In genomic region chr4:113636877-113637276, GRCh38 we compare ENCODE assay signal across 8 cellular contexts.
DNase-seq lines count a peak whose midpoint lies in the region; ATAC-seq and TF ChIP-seq lines count a peak whose summit lies in the region.

No MANE protein-coding gene starts in this region.

- no peaks in the 10 kb centered on the region for H3K27me3 Mint-ChIP-seq in CD4-positive, CD25-positive, alpha-beta regulatory T cell
- no peaks in the 10 kb centered on the region for H3K27me3 Mint-ChIP-seq in central memory CD8-positive, alpha-beta T cell

- no peak overlapping the region for H3K9ac ChIP-seq in colonic mucosa (ENCODE audit: low read depth in 2 of 2, low read length in 2 of 2)

- peak in 2 of 3 donors; percentile 29 to 64 for DNase-seq in CD4-positive, CD25-positive, alpha-beta regulatory T cell
- DNase-seq in RPMI8226: peak; percentile 13
- peak in 1 of 2 donors; percentile 13 for DNase-seq in central memory CD8-positive, alpha-beta T cell (ENCODE audit: low spot score in 2 of 2)
- no peak for DNase-seq in stomach
- DNase-seq in DMS79 treated with DMSO at 0.1 percent for 48 hours (lab: John Stamatoyannopoulos, UW): no peak
- no peak for DNase-seq in colonic mucosa

- CTCF ChIA-PET in HEK293 (lab: Yijun Ruan, JAX): interaction anchor here (0.5 to 0.7 kb wide), 2 partner anchors 90 to 242 kb away, joined by 4 to 6 read pairs; no protein-coding TSS in a partner anchor

- peaks cover 19 to 60% (median 53%) of the 10 kb centered on the region in 4 donors for H3K4me1 Mint-ChIP-seq in CD4-positive, CD25-positive, alpha-beta regulatory T cell
- H3K4me1 Mint-ChIP-seq in central memory CD8-positive, alpha-beta T cell: peaks cover 35% of the 10 kb centered on the region

- no peaks in the 10 kb centered on the region for H3K36me3 ChIP-seq in CD4-positive, CD25-positive, alpha-beta regulatory T cell (ENCODE audit: control insufficient read depth, insufficient read depth, low read length)
- H3K36me3 ChIP-seq in HEK293 (ENCODE audit: control insufficient read depth in 2 of 2, insufficient read depth in 1 of 2, low read length in 2 of 2) (no peaks in the 10 kb centered on the region), stomach (no peaks in the 10 kb centered on the region), colonic mucosa (no peaks in the 10 kb centered on the region)

- intact Hi-C loops in stomach (cut with DNase I; ENCODE audit: low total_unique reads) (no loop called here), colonic mucosa (cut with DNase I) (no loop called here)

- no peaks in the 10 kb centered on the region for H3K27me3 ChIP-seq in CD4-positive, CD25-positive, alpha-beta regulatory T cell (ENCODE audit: control insufficient read depth, insufficient read depth, low read length)
- no peaks in the 10 kb centered on the region for H3K27me3 ChIP-seq in stomach
- no peaks in the 10 kb centered on the region for H3K27me3 ChIP-seq in colonic mucosa

- TF ChIP-seq POLR2A in stomach (IDR thresholded peaks at IDR 0.05): no peak

- H3K4me1 ChIP-seq in CD4-positive, CD25-positive, alpha-beta regulatory T cell (ENCODE audit: control insufficient read depth, insufficient read depth, low read length, poor library complexity, severe bottlenecking): peaks cover 25% of the 10 kb centered on the region
- peaks cover 31% of the 10 kb centered on the region for H3K4me1 ChIP-seq in HEK293 (ENCODE audit: control insufficient read depth, insufficient read depth, low read length)
- peaks cover 43 to 87% (median 76%) of the 10 kb centered on the region in 4 donors for H3K4me1 ChIP-seq in stomach
- H3K4me1 ChIP-seq in colonic mucosa: peaks cover 8% of the 10 kb centered on the region

- TF ChIP-seq CTCF in HEK293 (tag by site-specific recombination; IDR thresholded peaks at IDR 0.05): no peak
- no peak for TF ChIP-seq CTCF in stomach (IDR thresholded peaks at IDR 0.05)
- no peak for TF ChIP-seq CTCF in colonic mucosa (IDR thresholded peaks at IDR 0.05)

- POLR2A ChIA-PET in HEK293 (lab: Yijun Ruan, JAX): no interaction called here

- ATAC-seq in CD4-positive, CD25-positive, alpha-beta regulatory T cell (ENCODE audit: low read depth in 2 of 2): peak; percentile 59 to 61
- peak; percentile 71 for ATAC-seq in central memory CD8-positive, alpha-beta T cell (replicated peaks; ENCODE audit: extremely low read depth, poor library complexity, severe bottlenecking)
- no peak for ATAC-seq in GM18520 (IDR thresholded peaks at IDR 0.05; ENCODE audit: unreplicated experiment)

- no peak for TF ChIP-seq EP300 in stomach (IDR thresholded peaks at IDR 0.05)

- H3K27ac Mint-ChIP-seq in CD4-positive, CD25-positive, alpha-beta regulatory T cell: peak overlapping the region; percentile 57 to 96 (median 88)
- peak overlapping the region; percentile 57 for H3K27ac Mint-ChIP-seq in central memory CD8-positive, alpha-beta T cell (ENCODE audit: low read depth)

- peak overlapping the region; percentile 45 for H3K4me3 ChIP-seq in CD4-positive, CD25-positive, alpha-beta regulatory T cell (ENCODE audit: low read depth, low read length)
- H3K4me3 ChIP-seq in HEK293 (ENCODE audit: low read depth, low read length) (no peak overlapping the region), stomach (no peak overlapping the region), colonic mucosa (no peak overlapping the region)

- H3K36me3 Mint-ChIP-seq in CD4-positive, CD25-positive, alpha-beta regulatory T cell: peaks cover 6% of the 10 kb centered on the region
- H3K36me3 Mint-ChIP-seq in central memory CD8-positive, alpha-beta T cell (ENCODE audit: insufficient read depth): peaks cover 6% of the 10 kb centered on the region

- peak overlapping the region in 3 of 4 donors; percentile 30 to 80 (median 59) for H3K4me3 Mint-ChIP-seq in CD4-positive, CD25-positive, alpha-beta regulatory T cell
- H3K4me3 Mint-ChIP-seq in central memory CD8-positive, alpha-beta T cell: peak overlapping the region; percentile 59

- no peaks in the 10 kb centered on the region for H3K9me3 ChIP-seq in CD4-positive, CD25-positive, alpha-beta regulatory T cell (ENCODE audit: control insufficient read depth in 2 of 2, low read length in 2 of 2)
- H3K9me3 ChIP-seq in HEK293 (ENCODE audit: control insufficient read depth, insufficient read depth, low read depth, low read length) (no peaks in the 10 kb centered on the region), stomach (no peaks in the 10 kb centered on the region), colonic mucosa (no peaks in the 10 kb centered on the region)

- no peaks in the 10 kb centered on the region for H3K9me3 Mint-ChIP-seq in CD4-positive, CD25-positive, alpha-beta regulatory T cell
- H3K9me3 Mint-ChIP-seq in central memory CD8-positive, alpha-beta T cell: no peaks in the 10 kb centered on the region

- H3K27ac ChIP-seq in CD4-positive, CD25-positive, alpha-beta regulatory T cell (ENCODE audit: insufficient read depth, low read length, poor library complexity, severe bottlenecking): peak overlapping the region; percentile 44
- no peak overlapping the region for H3K27ac ChIP-seq in HEK293 (ENCODE audit: extremely low read depth, low read depth, low read length)
- peak overlapping the region; percentile 4 to 88 (median 69) for H3K27ac ChIP-seq in stomach
- H3K27ac ChIP-seq in colonic mucosa: no peak overlapping the region

TF ChIP-seq in HEK293, 187 proteins besides CTCF, POLR2A, EP300 and RAD21:
- TF ChIP-seq ZNF366 (tag by site-specific recombination; conservative IDR thresholded peaks at IDR 0.05): 0 out of 2 replicates have a peak, but pooled peaks have one; percentile 10
- peak; percentile 42; the same call in 1 of the 2 replicates for TF ChIP-seq ZBTB48 (tag by site-specific recombination; IDR thresholded peaks at IDR 0.05)
- no peak for TF ChIP-seq ZNF302 (tag by site-specific recombination; IDR thresholded peaks at IDR 0.05; ENCODE audit: low read depth)
- no peak for TF ChIP-seq BCL11A (tag by site-specific recombination; IDR thresholded peaks at IDR 0.05; ENCODE audit: low read depth)
- TF ChIP-seq HOXD13 (CRISPR knock-in tag; IDR thresholded peaks at IDR 0.05; ENCODE audit: borderline replicate concordance): 0 out of 2 replicates have a peak, but pooled peaks have one; percentile 26
- peak; percentile 73 for TF ChIP-seq ZXDB (tag by site-specific recombination; IDR thresholded peaks at IDR 0.05)
- TF ChIP-seq OSR2 (tag by site-specific recombination; IDR thresholded peaks at IDR 0.05): peak; percentile 80
- TF ChIP-seq ZNF146 (tag by site-specific recombination; IDR thresholded peaks at IDR 0.05): no peak
- 0 out of 2 replicates have a peak, but pooled peaks have one; percentile 41 for TF ChIP-seq ZNF843 (tag by site-specific recombination; IDR thresholded peaks at IDR 0.05)
- TF ChIP-seq ZNF37A (tag by site-specific recombination; IDR thresholded peaks at IDR 0.05): no peak
- peak; percentile 60 for TF ChIP-seq FEZF1 (tag by site-specific recombination; IDR thresholded peaks at IDR 0.05)

Comparison
In these comparisons a context has a peak if more than half of its experiments do, and no peak if none do; other contexts are left out.
1. DNase-seq: peak in CD4-positive, CD25-positive, alpha-beta regulatory T cell (2 of 3) and RPMI8226 (single experiment); none in stomach (single experiment), DMS79 treated with DMSO at 0.1 percent for 48 hours (single experiment) and colonic mucosa (single experiment).
2. H3K27ac ChIP-seq: peak in CD4-positive, CD25-positive, alpha-beta regulatory T cell (single experiment) and stomach (5 of 5); none in HEK293 (single experiment) and colonic mucosa (single experiment).